Comparison of ENCODE assay signal across 8 cellular contexts in genomic region chr4:185142911-185143595, GRCh38. TPM values are rescaled to one million over a fixed set of nuclear protein-coding genes. Genes with fewer than 3 reads are reported as not detected.
DNase-seq lines count a peak whose midpoint lies in the region; ATAC-seq and TF ChIP-seq lines count a peak whose summit lies in the region.

Gene SLC25A4, plus strand, starts transcription at chr4:185143266. Its CDS starts 107 bp downstream, at chr4:185143373.

- RAD21 ChIA-PET in HCT116 (lab: Charles Lee; ENCODE audit: low non-redundant PET in 1 of 2, low total read pairs in 2 of 2, uncharacterized antibody in 2 of 2, unreplicated experiment in 2 of 2): interaction anchor here in 1 of 2 experiments (1.1 kb wide), 1 partner anchor 163 kb away, joined by 3 read pairs; no protein-coding TSS in a partner anchor

- H3K27me3 ChIP-seq in HCT116 (ENCODE audit: insufficient read depth, low read length) (no peaks in the 10 kb centered on the region), uterus (no peaks in the 10 kb centered on the region)

- intact Hi-C loops in HCT116 (cut with micrococcal nuclease): no loop called here
- intact Hi-C loops in left ventricle myocardium superior (cut with micrococcal nuclease): no loop called here
- intact Hi-C loops in uterus (cut with DNase I; ENCODE audit: low total_unique reads): no loop called here

- peak; percentile 52 for TF ChIP-seq CTCF in GM12864 (IDR thresholded peaks at IDR 0.05; ENCODE audit: low read depth, low read length, missing control alignments)
- peak in 2 of 3 experiments; percentile 27 to 47; a peak in 3 of 6 replicates for TF ChIP-seq CTCF in HCT116 (IDR thresholded peaks at IDR 0.05 in 2 of 3, conservative IDR thresholded peaks at IDR 0.05 in 1 of 3; ENCODE audit: borderline replicate concordance in 1 of 3, insufficient read depth in 1 of 3, low read depth in 2 of 3, low read length in 2 of 3)
- peak; percentile 22 to 80 (median 66) for TF ChIP-seq CTCF in uterus (IDR thresholded peaks at IDR 0.05)

- no peaks in the 10 kb centered on the region for H3K9me2 ChIP-seq in HCT116 (ENCODE audit: insufficient read depth)

- H3K36me3 ChIP-seq in HCT116 (ENCODE audit: control insufficient read depth in 1 of 2, insufficient read depth in 2 of 2, low read length in 2 of 2) (no peaks in the 10 kb centered on the region), uterus (no peaks in the 10 kb centered on the region)

- peaks cover 10% of the 10 kb centered on the region for H3K4me1 Mint-ChIP-seq in T-helper 1 cell treated with Interleukin-12 subunit alpha and Interleukin-12 subunit beta and Interleukin-4 antibody, amounts not matched to agents 30 μg/mL and 1 μg/mL, for 36 hours (ENCODE audit: low read depth)

- peaks cover 76% of the 10 kb centered on the region for H3K27me3 Mint-ChIP-seq in T-helper 1 cell treated with Interleukin-12 subunit alpha and Interleukin-12 subunit beta and Interleukin-4 antibody, amounts not matched to agents 30 μg/mL and 1 μg/mL, for 36 hours (ENCODE audit: low read depth)

- H3K4me2 ChIP-seq in HCT116 (ENCODE audit: low read length): peak within 1 kb of the TSS; percentile 88

- CTCF ChIA-PET in HCT116 (lab: Charles Lee): interaction anchor here (0.8 to 1.9 kb wide), 6 partner anchors 9 to 138 kb away, joined by 3 to 14 read pairs (median 4); no protein-coding TSS in a partner anchor

- H3K4me1 ChIP-seq in HCT116 (ENCODE audit: control insufficient read depth in 1 of 2, insufficient read depth in 2 of 2, low read length in 2 of 2) (peaks cover 4 to 15% of the 10 kb centered on the region in 2 experiments; a peak in 3 of 4 replicates), uterus (no peaks in the 10 kb centered on the region)

- H3K27ac ChIP-seq in HCT116 (ENCODE audit: low read depth, low read length): peak within 1 kb of the TSS; percentile 42; the same call in 1 of the 2 replicates
- peak within 1 kb of the TSS; percentile 81 to 88 for H3K27ac ChIP-seq in uterus

- peak; percentile 96 for TF ChIP-seq POLR2A in HCT116 (IDR thresholded peaks at IDR 0.05; ENCODE audit: borderline replicate concordance, extremely low read depth, insufficient read depth, insufficient read length)
- TF ChIP-seq POLR2A in uterus (IDR thresholded peaks at IDR 0.05): peak; percentile 90 to 94

- no peak within 1 kb of the TSS for H3K27ac Mint-ChIP-seq in T-helper 1 cell treated with Interleukin-12 subunit alpha and Interleukin-12 subunit beta and Interleukin-4 antibody, amounts not matched to agents 30 μg/mL and 1 μg/mL, for 36 hours

- H3K4me3 ChIP-seq in GM12864 (ENCODE audit: low read depth, low read length) (peak within 1 kb of the TSS; percentile 87), HCT116 (replicated peaks in 1 of 2; ENCODE audit: low read depth in 1 of 2, low read length in 2 of 2) (peak within 1 kb of the TSS; percentile 58 to 70), uterus (peak within 1 kb of the TSS; percentile 56 to 81)

- peak within 1 kb of the TSS; percentile 61 for H3K9ac ChIP-seq in HCT116 (ENCODE audit: low read length)

- no peak for TF ChIP-seq RAD21 in HCT116 (IDR thresholded peaks at IDR 0.05; ENCODE audit: low read depth)

- no peaks in the 10 kb centered on the region for H3K9me3 ChIP-seq in HCT116 (ENCODE audit: control insufficient read depth in 1 of 2, insufficient read depth in 1 of 2, low read depth in 1 of 2, low read length in 2 of 2)
- no peaks in the 10 kb centered on the region for H3K9me3 ChIP-seq in uterus

- no peaks in the 10 kb centered on the region for H3K36me3 Mint-ChIP-seq in T-helper 1 cell treated with Interleukin-12 subunit alpha and Interleukin-12 subunit beta and Interleukin-4 antibody, amounts not matched to agents 30 μg/mL and 1 μg/mL, for 36 hours (ENCODE audit: low read depth)

- DNase-seq in GM12864 (ENCODE audit: low read depth) (peak; percentile 42), HCT116 (ENCODE audit: low read depth, low spot score) (peak; percentile 28), MV-4-11 (lab: John Stamatoyannopoulos, UW) (peak; percentile 11), amniotic stem cell (lab: John Stamatoyannopoulos, UW) (peak; percentile 22), left ventricle myocardium superior (peak; percentile 95), putamen (ENCODE audit: low spot score) (peak; percentile 93), uterus (peak; percentile 74 to 85)

- no peaks in the 10 kb centered on the region for H3K9me3 Mint-ChIP-seq in T-helper 1 cell treated with Interleukin-12 subunit alpha and Interleukin-12 subunit beta and Interleukin-4 antibody, amounts not matched to agents 30 μg/mL and 1 μg/mL, for 36 hours

- peak within 1 kb of the TSS; percentile 40 for H2AFZ ChIP-seq in HCT116 (ENCODE audit: low read depth, low read length, poor library complexity, severe bottlenecking)

- BruUV-seq in HCT116 (replicated peaks; lab: Mats Ljungman, UMichigan): no TSS peak

- H4K20me1 ChIP-seq in HCT116 (ENCODE audit: insufficient read depth): no peaks in the 10 kb centered on the region

- POLR2A ChIA-PET in HCT116 (lab: Charles Lee): interaction anchor here (0.8 to 2.5 kb wide), 8 partner anchors 9 to 288 kb away, joined by 3 to 11 read pairs (median 4); no protein-coding TSS in a partner anchor

- H3K4me3 Mint-ChIP-seq in T-helper 1 cell treated with Interleukin-12 subunit alpha and Interleukin-12 subunit beta and Interleukin-4 antibody, amounts not matched to agents 30 μg/mL and 1 μg/mL, for 36 hours: peak within 1 kb of the TSS; percentile 84

- H3K79me2 ChIP-seq in HCT116 (ENCODE audit: insufficient read depth, low read length): no peaks in the 10 kb centered on the region

- ATAC-seq in HCT116: peak; percentile 94
- ATAC-seq in left ventricle myocardium superior: peak; percentile 88

TF ChIP-seq in HCT116, 20 proteins besides CTCF, POLR2A, EP300 and RAD21 (continues in another document):
- TF ChIP-seq YY1 (IDR thresholded peaks at IDR 0.05; ENCODE audit: extremely low read depth, insufficient replicate concordance, low read depth, low read length): peak; percentile 72
- no peak for TF ChIP-seq ZNF274 (IDR thresholded peaks at IDR 0.05; ENCODE audit: low read depth, low read length)
- TF ChIP-seq CEBPB (IDR thresholded peaks at IDR 0.05; ENCODE audit: low read depth): no peak
- peak; percentile 86 for TF ChIP-seq EGR1 (IDR thresholded peaks at IDR 0.05; ENCODE audit: low read depth)
- 0 out of 2 replicates have a peak, but pooled peaks have one; percentile 22 for TF ChIP-seq ELF1 (IDR thresholded peaks at IDR 0.05; ENCODE audit: borderline replicate concordance, low read depth)
- no peak for TF ChIP-seq SRF (IDR thresholded peaks at IDR 0.05; ENCODE audit: low read depth)
- peak; percentile 96 for TF ChIP-seq POLR2AphosphoS5 (IDR thresholded peaks at IDR 0.05; ENCODE audit: low read depth, low read length)
- no peak for TF ChIP-seq EZH2phosphoT487 (IDR thresholded peaks at IDR 0.05; ENCODE audit: borderline replicate concordance)
- TF ChIP-seq SP1 (IDR thresholded peaks at IDR 0.05; ENCODE audit: low read depth): peak; percentile 59
- peak; percentile 39; the same call in 1 of the 2 replicates for TF ChIP-seq CBX3 (IDR thresholded peaks at IDR 0.05; ENCODE audit: low read depth)
- no peak for TF ChIP-seq JUND (IDR thresholded peaks at IDR 0.05)
- TF ChIP-seq EZH2 (IDR thresholded peaks at IDR 0.05): no peak
- peak; percentile 40 for TF ChIP-seq TCF7L2 (IDR thresholded peaks at IDR 0.05; ENCODE audit: borderline replicate concordance, extremely low read depth, insufficient read depth, insufficient read length)
- no peak for TF ChIP-seq REST (IDR thresholded peaks at IDR 0.05; ENCODE audit: low read depth)
- peak; percentile 97 for TF ChIP-seq ZBTB33 (IDR thresholded peaks at IDR 0.05; ENCODE audit: extremely low read depth, insufficient replicate concordance, low read length)

RNA-seq across cellular contexts. Expression of gene SLC25A4, which starts in this region (rescaled TPM):
- total RNA-seq in HCT116 (2021; ENCODE audit: unreplicated experiment) (27.9 TPM), left ventricle myocardium superior (2,343 TPM), uterus (10 to 100 TPM in 2 of 4 donors, 1 to 10 TPM in 2; 9.5 to 24.4 (median 14.4) TPM)
- polyA plus RNA-seq in HCT116 (2012): 29.4 and 34.0 TPM in 2 replicates

Comparison
In these comparisons a context has a peak if more than half of its experiments do, and no peak if none do; other contexts are left out.
1. Peak in every context shown above with its lines: DNase-seq, ATAC-seq, H3K4me3 ChIP-seq and H3K27ac ChIP-seq.
2. RNA of gene SLC25A4 (total RNA-seq): 2,343 TPM in left ventricle myocardium superior (single experiment); 27.9 TPM in HCT116 (single experiment) and 9.5 to 24.4 TPM in uterus; every median in the first group is over 10 times any median in the second.
3. DNase-seq: peak in every context shown above with its lines; median percentile 95 in left ventricle myocardium superior; 93 in putamen; 80 in uterus; 42 in GM12864; 28 in HCT116; 22 in amniotic stem cell; 11 in MV-4-11.